ENCODE assay signal across 18 cellular contexts in the genomic region with DNA sequence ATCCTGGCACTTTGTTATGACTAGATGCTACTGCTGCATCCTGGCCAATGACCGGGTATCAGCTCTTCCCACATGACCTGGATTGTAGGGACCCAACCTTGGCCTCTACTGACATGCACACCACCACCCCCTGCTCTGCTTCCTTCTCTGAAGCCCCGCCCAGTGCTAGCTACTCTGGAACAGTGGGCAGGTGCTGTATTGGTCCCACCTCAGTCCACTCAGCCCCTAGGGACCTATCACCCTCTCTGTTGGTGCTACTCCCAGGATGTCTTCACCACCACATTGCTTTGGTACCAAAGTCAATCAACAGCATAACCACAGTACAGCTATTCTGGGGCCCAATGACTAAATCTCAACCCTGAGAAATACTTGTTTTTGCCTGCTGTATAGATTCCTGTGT.
DNase-seq lines count a peak whose midpoint lies in the region; ATAC-seq and TF ChIP-seq lines count a peak whose summit lies in the region.
"Had no signal": no experiment of that assay in that cellular context is flagged by ENCODE, and none has a peak within 500 bp of the region (broad histone marks: within the 10 kb centered on the region; RNA-seq: fewer than 3 reads in every experiment).

No MANE protein-coding gene starts in this region.

- peaks cover 8% of the 10 kb centered on the region for H3K27me3 Mint-ChIP-seq in activated naive CD4-positive, alpha-beta T cell treated with anti-CD3 and anti-CD28 coated beads, Interleukin-2, amount 10 ng/mL, durations not matched to agents 7 days and 5 days
- no peaks in the 10 kb centered on the region for H3K27me3 Mint-ChIP-seq in stimulated activated memory B cell treated with anti-CD40 and anti-IgM and Interleukin-4, amounts not matched to agents 10 μg/mL and 1 μg/mL and 100 μg/mL, for 72 hours
- H3K27me3 Mint-ChIP-seq: CD4-positive, CD25-positive, alpha-beta regulatory T cell had no signal

- H3K27ac Mint-ChIP-seq in activated naive CD4-positive, alpha-beta T cell treated with anti-CD3 and anti-CD28 coated beads, Interleukin-2, amount 10 ng/mL, durations not matched to agents 7 days and 5 days = peak overlapping the region; percentile 7
- peak overlapping the region in 1 of 2 donors; percentile 14 for H3K27ac Mint-ChIP-seq in activated naive CD4-positive, alpha-beta T cell treated with anti-CD3 and anti-CD28 coated beads, Interleukin-2, amount 50 U/mL, for 72 hours
- no peak overlapping the region for H3K27ac Mint-ChIP-seq in stimulated activated memory B cell treated with anti-CD40 and anti-IgM and Interleukin-4, amounts not matched to agents 10 μg/mL and 1 μg/mL and 100 μg/mL, for 72 hours
- H3K27ac Mint-ChIP-seq: CD4-positive, CD25-positive, alpha-beta regulatory T cell had no signal

- H3K27ac ChIP-seq in esophagus muscularis mucosa (replicated peaks in 1 of 4) = no peak overlapping the region
- H3K27ac ChIP-seq: 22Rv1; BLaER1 treated with 17β-estradiol and CSF1 and Interleukin-3, amounts not matched to agents 10 nM and 100 nM; HL-60 had no signal

- no peaks in the 10 kb centered on the region for H3K4me1 Mint-ChIP-seq in activated naive CD4-positive, alpha-beta T cell treated with anti-CD3 and anti-CD28 coated beads, Interleukin-2, amount 10 ng/mL, durations not matched to agents 7 days and 5 days
- peaks cover 5% of the 10 kb centered on the region for H3K4me1 Mint-ChIP-seq in stimulated activated memory B cell treated with anti-CD40 and anti-IgM and Interleukin-4, amounts not matched to agents 10 μg/mL and 1 μg/mL and 100 μg/mL, for 72 hours
- H3K4me1 Mint-ChIP-seq: CD4-positive, CD25-positive, alpha-beta regulatory T cell had no signal

- intact Hi-C loops in esophagus muscularis mucosa (cut with DNase I) = loop anchor here (5.0 to 10.0 kb wide), 3 partner anchors 43 to 231 kb away; no protein-coding TSS in a partner anchor

- no peak for TF ChIP-seq EP300 in esophagus muscularis mucosa (IDR thresholded peaks at IDR 0.05)

- no peak overlapping the region for H3K4me3 Mint-ChIP-seq in activated naive CD4-positive, alpha-beta T cell treated with anti-CD3 and anti-CD28 coated beads, Interleukin-2, amount 10 ng/mL, durations not matched to agents 7 days and 5 days
- H3K4me3 Mint-ChIP-seq in stimulated activated memory B cell treated with anti-CD40 and anti-IgM and Interleukin-4, amounts not matched to agents 10 μg/mL and 1 μg/mL and 100 μg/mL, for 72 hours = no peak overlapping the region
- H3K4me3 Mint-ChIP-seq: CD4-positive, CD25-positive, alpha-beta regulatory T cell had no signal

- no peaks in the 10 kb centered on the region for H3K9me3 ChIP-seq in esophagus muscularis mucosa
- H3K9me3 ChIP-seq: BLaER1 treated with 17β-estradiol and CSF1 and Interleukin-3, amounts not matched to agents 10 nM and 100 nM; HAP-1 had no signal

- H3K36me3 ChIP-seq in esophagus muscularis mucosa = no peaks in the 10 kb centered on the region
- H3K36me3 ChIP-seq: BLaER1 treated with 17β-estradiol and CSF1 and Interleukin-3, amounts not matched to agents 10 nM and 100 nM; HAP-1 had no signal

- no peak overlapping the region for H3K4me3 ChIP-seq in esophagus muscularis mucosa
- H3K4me3 ChIP-seq: BLaER1 treated with 17β-estradiol and CSF1 and Interleukin-3, amounts not matched to agents 10 nM and 100 nM; HAP-1; K562 had no signal

- no peaks in the 10 kb centered on the region for H3K27me3 ChIP-seq in esophagus muscularis mucosa
- H3K27me3 ChIP-seq: BLaER1 treated with 17β-estradiol and CSF1 and Interleukin-3, amounts not matched to agents 10 nM and 100 nM had no signal

- ATAC-seq in activated naive CD4-positive, alpha-beta T cell treated with anti-CD3 and anti-CD28 coated beads, Interleukin-2, amount 50 U/mL, for 72 hours = no peak
- ATAC-seq in GM18868 (IDR thresholded peaks at IDR 0.05; ENCODE audit: unreplicated experiment) = peak; percentile 67
- peak; percentile 39 for ATAC-seq in stimulated activated memory B cell treated with anti-CD40 and anti-IgM and Interleukin-4, amounts not matched to agents 10 μg/mL and 1 μg/mL and 100 μg/mL, for 72 hours
- ATAC-seq: K562 had no signal

- no peaks in the 10 kb centered on the region for H3K9me3 Mint-ChIP-seq in activated naive CD4-positive, alpha-beta T cell treated with anti-CD3 and anti-CD28 coated beads, Interleukin-2, amount 10 ng/mL, durations not matched to agents 7 days and 5 days
- H3K9me3 Mint-ChIP-seq in activated naive CD4-positive, alpha-beta T cell treated with anti-CD3 and anti-CD28 coated beads, Interleukin-2, amount 50 U/mL, for 72 hours = no peaks in the 10 kb centered on the region
- no peaks in the 10 kb centered on the region for H3K9me3 Mint-ChIP-seq in stimulated activated memory B cell treated with anti-CD40 and anti-IgM and Interleukin-4, amounts not matched to agents 10 μg/mL and 1 μg/mL and 100 μg/mL, for 72 hours

- peaks cover 3 to 26% (median 22%) of the 10 kb centered on the region in 4 donors for H3K4me1 ChIP-seq in esophagus muscularis mucosa
- H3K4me1 ChIP-seq: HAP-1 had no signal

- TF ChIP-seq POLR2A in esophagus muscularis mucosa (IDR thresholded peaks at IDR 0.05; ENCODE audit: low read depth) = no peak

- CTCF ChIA-PET in activated naive CD4-positive, alpha-beta T cell treated with anti-CD3 and anti-CD28 coated beads, Interleukin-2, amount 10 ng/mL, durations not matched to agents 7 days and 5 days (lab: Charles Lee) = interaction anchor here (0.8 to 2.3 kb wide), 3 partner anchors 69 to 365 kb away, joined by 3 to 8 read pairs (median 4); no protein-coding TSS in a partner anchor

- H3K36me3 Mint-ChIP-seq in activated naive CD4-positive, alpha-beta T cell treated with anti-CD3 and anti-CD28 coated beads, Interleukin-2, amount 10 ng/mL, durations not matched to agents 7 days and 5 days = no peaks in the 10 kb centered on the region
- H3K36me3 Mint-ChIP-seq in activated naive CD4-positive, alpha-beta T cell treated with anti-CD3 and anti-CD28 coated beads, Interleukin-2, amount 50 U/mL, for 72 hours = no peaks in the 10 kb centered on the region
- no peaks in the 10 kb centered on the region for H3K36me3 Mint-ChIP-seq in stimulated activated memory B cell treated with anti-CD40 and anti-IgM and Interleukin-4, amounts not matched to agents 10 μg/mL and 1 μg/mL and 100 μg/mL, for 72 hours
- H3K36me3 Mint-ChIP-seq: CD4-positive, CD25-positive, alpha-beta regulatory T cell had no signal

- WGBS in esophagus muscularis mucosa = 83% methylated on average over 2 of the region's 2 CpGs

- DNase-seq in activated naive CD4-positive, alpha-beta T cell treated with anti-CD3 and anti-CD28 coated beads, Interleukin-2, amount 10 ng/mL, durations not matched to agents 7 days and 5 days = no peak
- no peak for DNase-seq in activated naive CD4-positive, alpha-beta T cell treated with anti-CD3 and anti-CD28 coated beads, Interleukin-2, amount 50 U/mL, for 72 hours (ENCODE audit: low spot score in 2 of 2)
- DNase-seq in esophagus muscularis mucosa (ENCODE audit: extremely low spot score) = peak; percentile 72
- no peak for DNase-seq in HuH-7.5 (ENCODE audit: low spot score)
- DNase-seq in 8988T = no peak
- no peak for DNase-seq in NCI-H2029 treated with DMSO at 0.1 percent for 48 hours (lab: John Stamatoyannopoulos, UW)
- DNase-seq: ACHN; CD4-positive, CD25-positive, alpha-beta regulatory T cell; DMS53; GF-D8; GOT3 had no signal

- TF ChIP-seq CTCF in esophagus muscularis mucosa (IDR thresholded peaks at IDR 0.05) = no peak

Comparison
In these comparisons a context has a peak if more than half of its experiments do, and no peak if none do; other contexts are left out.
1. ATAC-seq: peak in GM18868 (single experiment) and stimulated activated memory B cell treated with anti-CD40 and anti-IgM and Interleukin-4, amounts not matched to agents 10 μg/mL and 1 μg/mL and 100 μg/mL, for 72 hours (single experiment); none in activated naive CD4-positive, alpha-beta T cell treated with anti-CD3 and anti-CD28 coated beads, Interleukin-2, amount 50 U/mL, for 72 hours (0 of 2).